ENCODE assay signal across 17 cellular contexts in genomic region chr20:8005033-8005432, GRCh38.
"Had no signal": no experiment of that assay in that cellular context is flagged by ENCODE, and none has a peak within 500 bp of the region (broad histone marks: within the 10 kb centered on the region; RNA-seq: fewer than 3 reads in every experiment).

No MANE protein-coding gene starts in this region.

- H3K9me3 Mint-ChIP-seq: activated naive CD4-positive, alpha-beta T cell treated with anti-CD3 and anti-CD28 coated beads, Interleukin-2, amount 10 ng/mL, durations not matched to agents 7 days and 5 days; activated T-cell treated with anti-CD3 and anti-CD28 coated beads, Interleukin-2, amount 50 U/mL, for 24 hours; mesothelial cell of epicardium; stimulated activated naive B cell treated with anti-CD40 and anti-IgM and Interleukin-4, amounts not matched to agents 10 μg/mL and 1 μg/mL and 100 μg/mL, for 72 hours had no signal

- H3K4me3 Mint-ChIP-seq: activated CD8-positive, alpha-beta memory T cell treated with anti-CD3 and anti-CD28 coated beads, Interleukin-2, amount 10 ng/mL, durations not matched to agents 7 days and 5 days; activated naive CD4-positive, alpha-beta T cell treated with anti-CD3 and anti-CD28 coated beads, Interleukin-2, amount 10 ng/mL, durations not matched to agents 7 days and 5 days; activated T-cell treated with anti-CD3 and anti-CD28 coated beads, Interleukin-2, amount 50 U/mL, for 24 hours; mesothelial cell of epicardium; stimulated activated naive B cell treated with anti-CD40 and anti-IgM and Interleukin-4, amounts not matched to agents 10 μg/mL and 1 μg/mL and 100 μg/mL, for 72 hours had no signal

- ATAC-seq: activated CD8-positive, alpha-beta memory T cell treated with anti-CD3 and anti-CD28 coated beads, Interleukin-2, amount 10 ng/mL, durations not matched to agents 7 days and 5 days; lower lobe of right lung; stimulated activated naive B cell treated with anti-CD40 and anti-IgM and Interleukin-4, amounts not matched to agents 10 μg/mL and 1 μg/mL and 100 μg/mL, for 72 hours had no signal

- H3K27ac Mint-ChIP-seq: activated CD8-positive, alpha-beta memory T cell treated with anti-CD3 and anti-CD28 coated beads, Interleukin-2, amount 10 ng/mL, durations not matched to agents 7 days and 5 days; activated T-cell treated with anti-CD3 and anti-CD28 coated beads, Interleukin-2, amount 50 U/mL, for 24 hours; mesothelial cell of epicardium; stimulated activated naive B cell treated with anti-CD40 and anti-IgM and Interleukin-4, amounts not matched to agents 10 μg/mL and 1 μg/mL and 100 μg/mL, for 72 hours had no signal

- H3K4me1 ChIP-seq: lower lobe of right lung, tibial nerve, uterus had no signal

- H3K9me3 ChIP-seq: lower lobe of right lung, ovary, tibial nerve, uterus had no signal

- H3K4me3 ChIP-seq: lower lobe of right lung, ovary, tibial nerve, uterus had no signal

- H3K4me1 Mint-ChIP-seq: activated CD8-positive, alpha-beta memory T cell treated with anti-CD3 and anti-CD28 coated beads, Interleukin-2, amount 10 ng/mL, durations not matched to agents 7 days and 5 days; activated naive CD4-positive, alpha-beta T cell treated with anti-CD3 and anti-CD28 coated beads, Interleukin-2, amount 10 ng/mL, durations not matched to agents 7 days and 5 days; mesothelial cell of epicardium had no signal

- H3K27me3 Mint-ChIP-seq: activated CD8-positive, alpha-beta memory T cell treated with anti-CD3 and anti-CD28 coated beads, Interleukin-2, amount 10 ng/mL, durations not matched to agents 7 days and 5 days; activated naive CD4-positive, alpha-beta T cell treated with anti-CD3 and anti-CD28 coated beads, Interleukin-2, amount 10 ng/mL, durations not matched to agents 7 days and 5 days; activated T-cell treated with anti-CD3 and anti-CD28 coated beads, Interleukin-2, amount 50 U/mL, for 24 hours; stimulated activated naive B cell treated with anti-CD40 and anti-IgM and Interleukin-4, amounts not matched to agents 10 μg/mL and 1 μg/mL and 100 μg/mL, for 72 hours had no signal

- H3K36me3 ChIP-seq: ovary, uterus had no signal

- H3K27me3 ChIP-seq: ovary, tibial nerve, uterus had no signal

- H3K27ac ChIP-seq: epithelial cell of prostate, lower lobe of right lung, ovary, tibial nerve, uterus had no signal

- DNase-seq: activated CD4-positive, alpha-beta T cell treated with anti-CD3 and anti-CD28 coated beads for 1 hour; activated CD4-positive, alpha-beta T cell treated with anti-CD3 and anti-CD28 coated beads, Interleukin-2, amount 50 U/mL, for 4 hours; activated CD8-positive, alpha-beta memory T cell treated with anti-CD3 and anti-CD28 coated beads, Interleukin-2, amount 10 ng/mL, durations not matched to agents 7 days and 5 days; activated naive CD4-positive, alpha-beta T cell treated with anti-CD3 and anti-CD28 coated beads, Interleukin-2, amount 10 ng/mL, durations not matched to agents 7 days and 5 days; activated T-cell treated with anti-CD3 and anti-CD28 coated beads, Interleukin-2, amount 50 U/mL, for 24 hours; foreskin melanocyte; head of caudate nucleus; kidney glomerular epithelial cell; lower lobe of right lung; ovary; stimulated activated CD4-positive, alpha-beta T cell treated with anti-CD3 and anti-CD28 coated beads, Interleukin-15, amount 100 ng/mL, for 24 hours; stimulated activated CD4-positive, alpha-beta T cell treated with anti-CD3 and anti-CD28 coated beads, Interleukin-4, amount 100 ng/mL, for 1 hour; stimulated activated naive B cell treated with anti-CD40 and anti-IgM and Interleukin-4, amounts not matched to agents 10 μg/mL and 1 μg/mL and 100 μg/mL, for 72 hours; uterus had no signal
